In the genomic region with DNA sequence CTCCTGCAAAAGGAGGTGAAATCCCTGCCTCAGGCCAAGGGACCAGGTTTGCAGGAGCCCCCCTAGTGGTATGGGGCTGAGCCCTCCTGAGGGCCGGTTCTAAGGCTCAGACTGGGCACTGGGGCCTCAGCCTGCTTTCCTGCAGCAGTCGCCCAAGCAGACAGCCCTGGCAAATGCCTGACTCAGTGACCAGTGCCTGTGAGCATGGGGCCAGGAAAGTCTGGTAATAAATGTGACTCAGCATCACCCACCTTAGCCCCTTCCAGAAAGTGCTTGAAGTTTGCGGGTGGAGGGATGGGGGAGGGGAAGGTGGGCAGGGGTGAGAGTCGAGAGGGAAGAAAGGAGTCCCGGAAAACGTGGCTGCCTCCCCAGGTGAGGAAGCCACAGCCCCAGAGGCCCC, we compare ENCODE assay signal across 14 cellular contexts. TPM values are rescaled to one million over a fixed set of nuclear protein-coding genes. Genes with fewer than 3 reads are reported as not detected.
DNase-seq lines count a peak whose midpoint lies in the region; ATAC-seq and TF ChIP-seq lines count a peak whose summit lies in the region.
"Had no signal": no experiment of that assay in that cellular context is flagged by ENCODE, and none has a peak within 500 bp of the region (broad histone marks: within the 10 kb centered on the region; RNA-seq: fewer than 3 reads in every experiment).

No MANE protein-coding gene starts in this region.

- no peaks in the 10 kb centered on the region for H3K36me3 Mint-ChIP-seq in activated CD4-positive, alpha-beta T cell treated with anti-CD3 and anti-CD28 coated beads, Interleukin-2, amount 10 ng/mL, durations not matched to agents 7 days and 5 days (ENCODE audit: low read depth)
- H3K36me3 Mint-ChIP-seq in stimulated activated effector memory CD8-positive, alpha-beta T cell treated with anti-CD3 and anti-CD28 coated beads, Interleukin-12 subunit alpha, Interleukin-12 subunit beta, amount 100 ng/mL, for 72 hours, result peaks cover 6% of the 10 kb centered on the region
- H3K36me3 Mint-ChIP-seq: naive B cell had no signal

- H3K4me3 Mint-ChIP-seq in activated CD4-positive, alpha-beta T cell treated with anti-CD3 and anti-CD28 coated beads, Interleukin-2, amount 10 ng/mL, durations not matched to agents 7 days and 5 days, result no peak overlapping the region
- peak overlapping the region; percentile 66 for H3K4me3 Mint-ChIP-seq in stimulated activated effector memory CD8-positive, alpha-beta T cell treated with anti-CD3 and anti-CD28 coated beads, Interleukin-12 subunit alpha, Interleukin-12 subunit beta, amount 100 ng/mL, for 72 hours

- H3K4me1 Mint-ChIP-seq in activated CD4-positive, alpha-beta T cell treated with anti-CD3 and anti-CD28 coated beads, Interleukin-2, amount 10 ng/mL, durations not matched to agents 7 days and 5 days, result peaks cover 55% of the 10 kb centered on the region
- H3K4me1 Mint-ChIP-seq in stimulated activated effector memory CD8-positive, alpha-beta T cell treated with anti-CD3 and anti-CD28 coated beads, Interleukin-12 subunit alpha, Interleukin-12 subunit beta, amount 100 ng/mL, for 72 hours, result peaks cover 43% of the 10 kb centered on the region

- no peak for DNase-seq in activated CD4-positive, alpha-beta T cell treated with anti-CD3 and anti-CD28 coated beads, Interleukin-2, amount 10 ng/mL, durations not matched to agents 7 days and 5 days
- no peak for DNase-seq in activated CD4-positive, alpha-beta T cell treated with anti-CD3 and anti-CD28 coated beads for 48 hours
- DNase-seq in RWPE1 (ENCODE audit: low spot score) (no peak), fibroblast of villous mesenchyme (ENCODE audit: low read depth) (peak; percentile 22), NOMO-1 (lab: John Stamatoyannopoulos, UW; ENCODE audit: unreplicated experiment in 2 of 2) (no peak)
- no peak for DNase-seq in stimulated activated effector memory CD8-positive, alpha-beta T cell treated with anti-CD3 and anti-CD28 coated beads, Interleukin-12 subunit alpha, Interleukin-12 subunit beta, amount 100 ng/mL, for 72 hours (ENCODE audit: low spot score in 2 of 2)
- DNase-seq: GF-D8; naive B cell; PC-9; stimulated activated CD4-positive, alpha-beta T cell treated with anti-CD3 and anti-CD28 coated beads, Interleukin-1b, Interleukin-23, amount 100 ng/mL, for 48 hours had no signal

- H3K9me3 Mint-ChIP-seq in activated CD4-positive, alpha-beta T cell treated with anti-CD3 and anti-CD28 coated beads, Interleukin-2, amount 10 ng/mL, durations not matched to agents 7 days and 5 days, result no peaks in the 10 kb centered on the region
- no peaks in the 10 kb centered on the region for H3K9me3 Mint-ChIP-seq in stimulated activated effector memory CD8-positive, alpha-beta T cell treated with anti-CD3 and anti-CD28 coated beads, Interleukin-12 subunit alpha, Interleukin-12 subunit beta, amount 100 ng/mL, for 72 hours
- H3K9me3 Mint-ChIP-seq: naive B cell; stimulated activated naive CD8-positive, alpha-beta T cell treated with anti-CD3 and anti-CD28 coated beads, Interleukin-15, amount 100 ng/mL, for 72 hours had no signal

- no peak for ATAC-seq in stimulated activated effector memory CD8-positive, alpha-beta T cell treated with anti-CD3 and anti-CD28 coated beads, Interleukin-12 subunit alpha, Interleukin-12 subunit beta, amount 100 ng/mL, for 72 hours
- no peak for ATAC-seq in GM18861 (IDR thresholded peaks at IDR 0.05; ENCODE audit: unreplicated experiment)
- ATAC-seq in GM21515 (IDR thresholded peaks at IDR 0.05; ENCODE audit: unreplicated experiment), result no peak
- ATAC-seq: stimulated activated naive CD8-positive, alpha-beta T cell treated with anti-CD3 and anti-CD28 coated beads, Interleukin-15, amount 100 ng/mL, for 72 hours had no signal

- TF ChIP-seq CTCF in RWPE1 (conservative IDR thresholded peaks at IDR 0.05; ENCODE audit: low read depth), result no peak
- TF ChIP-seq CTCF in fibroblast of villous mesenchyme (IDR thresholded peaks at IDR 0.05; ENCODE audit: insufficient read depth, low read depth, low read length), result no peak

- H3K27me3 Mint-ChIP-seq in activated CD4-positive, alpha-beta T cell treated with anti-CD3 and anti-CD28 coated beads, Interleukin-2, amount 10 ng/mL, durations not matched to agents 7 days and 5 days, result peaks cover 50% of the 10 kb centered on the region

- CTCF ChIA-PET in activated CD4-positive, alpha-beta T cell treated with anti-CD3 and anti-CD28 coated beads, Interleukin-2, amount 10 ng/mL, durations not matched to agents 7 days and 5 days (lab: Charles Lee), result interaction anchor here (1.7 to 4.0 kb wide), 2 partner anchors 11 to 220 kb away, joined by 5 to 18 read pairs; no protein-coding TSS in a partner anchor
- CTCF ChIA-PET in RWPE1 (lab: Yijun Ruan, JAX), result no interaction called here

- peak overlapping the region; percentile 100 for H3K27ac ChIP-seq in RWPE1
- H3K27ac ChIP-seq: cardiac muscle cell, PC-9 had no signal

- peak overlapping the region; percentile 57 for H3K27ac Mint-ChIP-seq in activated CD4-positive, alpha-beta T cell treated with anti-CD3 and anti-CD28 coated beads, Interleukin-2, amount 10 ng/mL, durations not matched to agents 7 days and 5 days
- H3K27ac Mint-ChIP-seq in stimulated activated effector memory CD8-positive, alpha-beta T cell treated with anti-CD3 and anti-CD28 coated beads, Interleukin-12 subunit alpha, Interleukin-12 subunit beta, amount 100 ng/mL, for 72 hours, result no peak overlapping the region
- H3K27ac Mint-ChIP-seq: stimulated activated naive CD8-positive, alpha-beta T cell treated with anti-CD3 and anti-CD28 coated beads, Interleukin-15, amount 100 ng/mL, for 72 hours had no signal

- POLR2A ChIA-PET in activated CD4-positive, alpha-beta T cell treated with anti-CD3 and anti-CD28 coated beads, Interleukin-2, amount 10 ng/mL, durations not matched to agents 7 days and 5 days (lab: Charles Lee), result no interaction called here
- POLR2A ChIA-PET in RWPE1 (lab: Yijun Ruan, JAX; ENCODE audit: low non-redundant PET), result no interaction called here

- H3K4me3 ChIP-seq in fibroblast of villous mesenchyme (ENCODE audit: low read depth, low read length), result no peak overlapping the region
- H3K4me3 ChIP-seq: cardiac muscle cell, PC-9 had no signal

RNA-seq across cellular contexts. Expression of gene MC1R, which starts 2.1 kb away (rescaled TPM):
- total RNA-seq in activated CD4-positive, alpha-beta T cell treated with anti-CD3 and anti-CD28 coated beads, Interleukin-2, amount 10 ng/mL, durations not matched to agents 7 days and 5 days, result 1 to 10 TPM; 5.0 to 6.6 TPM
- total RNA-seq in fibroblast of villous mesenchyme, result 3.9 and 6.1 TPM in 2 replicates

RNA-seq across cellular contexts. Expression of gene TUBB3, which starts 2.4 kb away (rescaled TPM):
- total RNA-seq in activated CD4-positive, alpha-beta T cell treated with anti-CD3 and anti-CD28 coated beads, Interleukin-2, amount 10 ng/mL, durations not matched to agents 7 days and 5 days, result 1 to 10 TPM; 1.1 to 1.6 TPM
- 95.9 and 128 TPM in 2 replicates for total RNA-seq in fibroblast of villous mesenchyme

RNA-seq across cellular contexts. Expression of gene DEF8, which starts 27.8 kb away (rescaled TPM):
- 10 to 100 TPM; 30.7 to 35.5 TPM for total RNA-seq in activated CD4-positive, alpha-beta T cell treated with anti-CD3 and anti-CD28 coated beads, Interleukin-2, amount 10 ng/mL, durations not matched to agents 7 days and 5 days
- 53.1 and 79.9 TPM in 2 replicates for total RNA-seq in fibroblast of villous mesenchyme

RNA-seq across cellular contexts. Expression of gene TCF25, which starts 47.3 kb away (rescaled TPM):
- total RNA-seq in activated CD4-positive, alpha-beta T cell treated with anti-CD3 and anti-CD28 coated beads, Interleukin-2, amount 10 ng/mL, durations not matched to agents 7 days and 5 days, result 100 to 1,000 TPM; 148 to 168 TPM
- total RNA-seq in fibroblast of villous mesenchyme, result 188 and 270 TPM in 2 replicates

Comparison
In these comparisons a context has a peak if more than half of its experiments do, and no peak if none do; other contexts are left out.
1. RNA of gene TUBB3, which starts 2.4 kb away (total RNA-seq): 95.9 to 128 TPM in fibroblast of villous mesenchyme; 1.1 to 1.6 TPM in activated CD4-positive, alpha-beta T cell treated with anti-CD3 and anti-CD28 coated beads, Interleukin-2, amount 10 ng/mL, durations not matched to agents 7 days and 5 days; every median in the first group is over 10 times any median in the second.